2 cellular contexts compared by ENCODE assay signal in the genomic region with DNA sequence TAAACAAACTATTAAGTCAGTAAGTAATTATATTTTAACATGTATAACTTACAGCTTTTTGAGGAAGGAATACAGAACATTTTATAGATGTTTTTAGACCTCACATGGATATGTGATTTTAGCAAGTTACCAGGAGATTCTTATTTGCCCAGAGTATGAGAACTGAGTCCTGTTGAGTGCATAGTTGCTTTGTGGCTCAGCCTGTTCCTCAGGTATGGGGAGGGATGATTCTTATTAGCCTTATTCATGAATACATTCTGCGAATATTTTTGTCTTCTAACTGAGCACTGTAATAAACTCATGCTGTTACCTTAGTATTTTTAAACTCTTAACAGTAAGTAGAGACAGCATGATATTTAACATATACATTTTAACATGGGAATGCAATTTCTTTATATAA.
TF ChIP-seq lines count a peak whose summit lies in the region.

No MANE protein-coding gene starts in this region.

TF ChIP-seq in SK-N-SH treated with all-trans-retinoic acid at 6 μM for 48 hours, 23 proteins besides CTCF, POLR2A, EP300 and RAD21 (continued from another document):
- TF ChIP-seq, protein P1, sequence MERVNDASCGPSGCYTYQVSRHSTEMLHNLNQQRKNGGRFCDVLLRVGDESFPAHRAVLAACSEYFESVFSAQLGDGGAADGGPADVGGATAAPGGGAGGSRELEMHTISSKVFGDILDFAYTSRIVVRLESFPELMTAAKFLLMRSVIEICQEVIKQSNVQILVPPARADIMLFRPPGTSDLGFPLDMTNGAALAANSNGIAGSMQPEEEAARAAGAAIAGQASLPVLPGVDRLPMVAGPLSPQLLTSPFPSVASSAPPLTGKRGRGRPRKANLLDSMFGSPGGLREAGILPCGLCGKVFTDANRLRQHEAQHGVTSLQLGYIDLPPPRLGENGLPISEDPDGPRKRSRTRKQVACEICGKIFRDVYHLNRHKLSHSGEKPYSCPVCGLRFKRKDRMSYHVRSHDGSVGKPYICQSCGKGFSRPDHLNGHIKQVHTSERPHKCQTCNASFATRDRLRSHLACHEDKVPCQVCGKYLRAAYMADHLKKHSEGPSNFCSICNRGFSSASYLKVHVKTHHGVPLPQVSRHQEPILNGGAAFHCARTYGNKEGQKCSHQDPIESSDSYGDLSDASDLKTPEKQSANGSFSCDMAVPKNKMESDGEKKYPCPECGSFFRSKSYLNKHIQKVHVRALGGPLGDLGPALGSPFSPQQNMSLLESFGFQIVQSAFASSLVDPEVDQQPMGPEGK (CRISPR knock-in tag; IDR thresholded peaks at IDR 0.05; ENCODE audit: borderline replicate concordance): no peak
- TF ChIP-seq CSDC2 (CRISPR knock-in tag; IDR thresholded peaks at IDR 0.05): no peak
- TF ChIP-seq TOX (CRISPR knock-in tag; IDR thresholded peaks at IDR 0.05; ENCODE audit: borderline replicate concordance): no peak
- no peak for TF ChIP-seq ZFP3 (CRISPR knock-in tag; IDR thresholded peaks at IDR 0.05)
- no peak for TF ChIP-seq TCF4 (CRISPR knock-in tag; IDR thresholded peaks at IDR 0.05; ENCODE audit: borderline replicate concordance)
- TF ChIP-seq SNAI2 (CRISPR knock-in tag; IDR thresholded peaks at IDR 0.05): no peak
- TF ChIP-seq OSR1 (CRISPR knock-in tag; IDR thresholded peaks at IDR 0.05): no peak
- TF ChIP-seq, protein P2, sequence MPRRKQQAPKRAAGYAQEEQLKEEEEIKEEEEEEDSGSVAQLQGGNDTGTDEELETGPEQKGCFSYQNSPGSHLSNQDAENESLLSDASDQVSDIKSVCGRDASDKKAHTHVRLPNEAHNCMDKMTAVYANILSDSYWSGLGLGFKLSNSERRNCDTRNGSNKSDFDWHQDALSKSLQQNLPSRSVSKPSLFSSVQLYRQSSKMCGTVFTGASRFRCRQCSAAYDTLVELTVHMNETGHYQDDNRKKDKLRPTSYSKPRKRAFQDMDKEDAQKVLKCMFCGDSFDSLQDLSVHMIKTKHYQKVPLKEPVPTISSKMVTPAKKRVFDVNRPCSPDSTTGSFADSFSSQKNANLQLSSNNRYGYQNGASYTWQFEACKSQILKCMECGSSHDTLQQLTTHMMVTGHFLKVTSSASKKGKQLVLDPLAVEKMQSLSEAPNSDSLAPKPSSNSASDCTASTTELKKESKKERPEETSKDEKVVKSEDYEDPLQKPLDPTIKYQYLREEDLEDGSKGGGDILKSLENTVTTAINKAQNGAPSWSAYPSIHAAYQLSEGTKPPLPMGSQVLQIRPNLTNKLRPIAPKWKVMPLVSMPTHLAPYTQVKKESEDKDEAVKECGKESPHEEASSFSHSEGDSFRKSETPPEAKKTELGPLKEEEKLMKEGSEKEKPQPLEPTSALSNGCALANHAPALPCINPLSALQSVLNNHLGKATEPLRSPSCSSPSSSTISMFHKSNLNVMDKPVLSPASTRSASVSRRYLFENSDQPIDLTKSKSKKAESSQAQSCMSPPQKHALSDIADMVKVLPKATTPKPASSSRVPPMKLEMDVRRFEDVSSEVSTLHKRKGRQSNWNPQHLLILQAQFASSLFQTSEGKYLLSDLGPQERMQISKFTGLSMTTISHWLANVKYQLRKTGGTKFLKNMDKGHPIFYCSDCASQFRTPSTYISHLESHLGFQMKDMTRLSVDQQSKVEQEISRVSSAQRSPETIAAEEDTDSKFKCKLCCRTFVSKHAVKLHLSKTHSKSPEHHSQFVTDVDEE (CRISPR knock-in tag; IDR thresholded peaks at IDR 0.05): no peak
- TF ChIP-seq ZC3H10 (CRISPR knock-in tag; IDR thresholded peaks at IDR 0.05): no peak
- no peak for TF ChIP-seq ESRRG (CRISPR knock-in tag; IDR thresholded peaks at IDR 0.05)
- TF ChIP-seq ZNF8 (CRISPR knock-in tag; IDR thresholded peaks at IDR 0.05): no peak
- TF ChIP-seq GLIS3 (CRISPR knock-in tag; IDR thresholded peaks at IDR 0.05): no peak
- no peak for TF ChIP-seq ZNF70 (CRISPR knock-in tag; IDR thresholded peaks at IDR 0.05)

TF ChIP-seq in SK-N-SH, 30 proteins besides CTCF, POLR2A, EP300 and RAD21 (continued from another document):
- TF ChIP-seq, protein P3, sequence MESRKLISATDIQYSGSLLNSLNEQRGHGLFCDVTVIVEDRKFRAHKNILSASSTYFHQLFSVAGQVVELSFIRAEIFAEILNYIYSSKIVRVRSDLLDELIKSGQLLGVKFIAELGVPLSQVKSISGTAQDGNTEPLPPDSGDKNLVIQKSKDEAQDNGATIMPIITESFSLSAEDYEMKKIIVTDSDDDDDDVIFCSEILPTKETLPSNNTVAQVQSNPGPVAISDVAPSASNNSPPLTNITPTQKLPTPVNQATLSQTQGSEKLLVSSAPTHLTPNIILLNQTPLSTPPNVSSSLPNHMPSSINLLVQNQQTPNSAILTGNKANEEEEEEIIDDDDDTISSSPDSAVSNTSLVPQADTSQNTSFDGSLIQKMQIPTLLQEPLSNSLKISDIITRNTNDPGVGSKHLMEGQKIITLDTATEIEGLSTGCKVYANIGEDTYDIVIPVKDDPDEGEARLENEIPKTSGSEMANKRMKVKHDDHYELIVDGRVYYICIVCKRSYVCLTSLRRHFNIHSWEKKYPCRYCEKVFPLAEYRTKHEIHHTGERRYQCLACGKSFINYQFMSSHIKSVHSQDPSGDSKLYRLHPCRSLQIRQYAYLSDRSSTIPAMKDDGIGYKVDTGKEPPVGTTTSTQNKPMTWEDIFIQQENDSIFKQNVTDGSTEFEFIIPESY (IDR thresholded peaks at IDR 0.05; ENCODE audit: borderline replicate concordance, low read depth): no peak
- TF ChIP-seq NRF1 (IDR thresholded peaks at IDR 0.05; ENCODE audit: low read depth, low read length) (no peak), FOXJ3 (CRISPR knock-in tag; IDR thresholded peaks at IDR 0.05) (no peak), GABPA (IDR thresholded peaks at IDR 0.05; ENCODE audit: low read depth) (no peak), RFX5 (IDR thresholded peaks at IDR 0.05; ENCODE audit: low read length) (no peak), POLR2AphosphoS5 (IDR thresholded peaks at IDR 0.05; ENCODE audit: low read depth, low read length) (no peak), TEAD4 (IDR thresholded peaks at IDR 0.05; ENCODE audit: borderline replicate concordance, insufficient read depth) (no peak)
- TF ChIP-seq, protein P4, sequence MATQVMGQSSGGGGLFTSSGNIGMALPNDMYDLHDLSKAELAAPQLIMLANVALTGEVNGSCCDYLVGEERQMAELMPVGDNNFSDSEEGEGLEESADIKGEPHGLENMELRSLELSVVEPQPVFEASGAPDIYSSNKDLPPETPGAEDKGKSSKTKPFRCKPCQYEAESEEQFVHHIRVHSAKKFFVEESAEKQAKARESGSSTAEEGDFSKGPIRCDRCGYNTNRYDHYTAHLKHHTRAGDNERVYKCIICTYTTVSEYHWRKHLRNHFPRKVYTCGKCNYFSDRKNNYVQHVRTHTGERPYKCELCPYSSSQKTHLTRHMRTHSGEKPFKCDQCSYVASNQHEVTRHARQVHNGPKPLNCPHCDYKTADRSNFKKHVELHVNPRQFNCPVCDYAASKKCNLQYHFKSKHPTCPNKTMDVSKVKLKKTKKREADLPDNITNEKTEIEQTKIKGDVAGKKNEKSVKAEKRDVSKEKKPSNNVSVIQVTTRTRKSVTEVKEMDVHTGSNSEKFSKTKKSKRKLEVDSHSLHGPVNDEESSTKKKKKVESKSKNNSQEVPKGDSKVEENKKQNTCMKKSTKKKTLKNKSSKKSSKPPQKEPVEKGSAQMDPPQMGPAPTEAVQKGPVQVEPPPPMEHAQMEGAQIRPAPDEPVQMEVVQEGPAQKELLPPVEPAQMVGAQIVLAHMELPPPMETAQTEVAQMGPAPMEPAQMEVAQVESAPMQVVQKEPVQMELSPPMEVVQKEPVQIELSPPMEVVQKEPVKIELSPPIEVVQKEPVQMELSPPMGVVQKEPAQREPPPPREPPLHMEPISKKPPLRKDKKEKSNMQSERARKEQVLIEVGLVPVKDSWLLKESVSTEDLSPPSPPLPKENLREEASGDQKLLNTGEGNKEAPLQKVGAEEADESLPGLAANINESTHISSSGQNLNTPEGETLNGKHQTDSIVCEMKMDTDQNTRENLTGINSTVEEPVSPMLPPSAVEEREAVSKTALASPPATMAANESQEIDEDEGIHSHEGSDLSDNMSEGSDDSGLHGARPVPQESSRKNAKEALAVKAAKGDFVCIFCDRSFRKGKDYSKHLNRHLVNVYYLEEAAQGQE (IDR thresholded peaks at IDR 0.05; ENCODE audit: low read depth, low read length): no peak
- TF ChIP-seq, protein P5, sequence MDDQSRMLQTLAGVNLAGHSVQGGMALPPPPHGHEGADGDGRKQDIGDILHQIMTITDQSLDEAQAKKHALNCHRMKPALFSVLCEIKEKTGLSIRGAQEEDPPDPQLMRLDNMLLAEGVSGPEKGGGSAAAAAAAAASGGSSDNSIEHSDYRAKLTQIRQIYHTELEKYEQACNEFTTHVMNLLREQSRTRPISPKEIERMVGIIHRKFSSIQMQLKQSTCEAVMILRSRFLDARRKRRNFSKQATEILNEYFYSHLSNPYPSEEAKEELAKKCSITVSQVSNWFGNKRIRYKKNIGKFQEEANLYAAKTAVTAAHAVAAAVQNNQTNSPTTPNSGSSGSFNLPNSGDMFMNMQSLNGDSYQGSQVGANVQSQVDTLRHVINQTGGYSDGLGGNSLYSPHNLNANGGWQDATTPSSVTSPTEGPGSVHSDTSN (IDR thresholded peaks at IDR 0.05): no peak
